9 cellular contexts compared by ENCODE assay signal in genomic region chr2:42385225-42385624, GRCh38. TPM values are rescaled to one million over a fixed set of nuclear protein-coding genes. Genes with fewer than 3 reads are reported as not detected.
DNase-seq lines count a peak whose midpoint lies in the region; ATAC-seq and TF ChIP-seq lines count a peak whose summit lies in the region.
"Had no signal": no experiment of that assay in that cellular context is flagged by ENCODE, and none has a peak within 500 bp of the region (broad histone marks: within the 10 kb centered on the region; RNA-seq: fewer than 3 reads in every experiment).

No MANE protein-coding gene starts in this region.

- DNase-seq in left ventricle myocardium superior (no peak), right cardiac atrium (no peak), SK-N-DZ (ENCODE audit: low spot score) (peak; percentile 57), foreskin keratinocyte (no peak), upper lobe of right lung (no peak)
- DNase-seq in effector memory CD4-positive, alpha-beta T cell, result no peak

- H3K4me3 ChIP-seq in right cardiac atrium (ENCODE audit: low read length) (no peak overlapping the region), upper lobe of right lung (no peak overlapping the region)
- H3K4me3 ChIP-seq in effector memory CD4-positive, alpha-beta T cell (ENCODE audit: insufficient read depth, low read depth, low read length, poor library complexity, severe bottlenecking), result no peak overlapping the region
- H3K4me3 ChIP-seq: SK-N-MC had no signal

- H3K27me3 ChIP-seq in right cardiac atrium (ENCODE audit: control insufficient read depth, insufficient read depth), result no peaks in the 10 kb centered on the region
- H3K27me3 ChIP-seq in foreskin keratinocyte, result peaks cover 2% of the 10 kb centered on the region
- H3K27me3 ChIP-seq in upper lobe of right lung, result no peaks in the 10 kb centered on the region
- H3K27me3 ChIP-seq in effector memory CD4-positive, alpha-beta T cell (replicated peaks; ENCODE audit: control insufficient read depth, insufficient read depth, low read length, poor library complexity, severe bottlenecking), result no peaks in the 10 kb centered on the region

- H3K4me1 ChIP-seq in right cardiac atrium (ENCODE audit: control insufficient read depth, insufficient read depth, low read length), result no peaks in the 10 kb centered on the region
- no peaks in the 10 kb centered on the region for H3K4me1 ChIP-seq in foreskin keratinocyte
- no peaks in the 10 kb centered on the region for H3K4me1 ChIP-seq in upper lobe of right lung
- no peaks in the 10 kb centered on the region for H3K4me1 ChIP-seq in effector memory CD4-positive, alpha-beta T cell (ENCODE audit: control insufficient read depth, insufficient read depth, low read length, poor library complexity, severe bottlenecking)

- intact Hi-C loops in left ventricle myocardium superior (cut with micrococcal nuclease), result loop anchor here (10.0 kb wide), 1 partner anchor 830 kb away; no protein-coding TSS in a partner anchor
- intact Hi-C loops in right cardiac atrium (cut with DNase I), result no loop called here
- intact Hi-C loops in upper lobe of right lung (cut with DNase I), result no loop called here

- H3K36me3 ChIP-seq in upper lobe of right lung, result no peaks in the 10 kb centered on the region
- no peaks in the 10 kb centered on the region for H3K36me3 ChIP-seq in effector memory CD4-positive, alpha-beta T cell (ENCODE audit: control insufficient read depth, insufficient read depth, low read length)

- TF ChIP-seq CTCF in foreskin keratinocyte (conservative IDR thresholded peaks at IDR 0.05) (peak; percentile 36), upper lobe of right lung (IDR thresholded peaks at IDR 0.05) (no peak)

- 65% methylated on average over 7 of the region's 7 CpGs for WGBS in right cardiac atrium

- ATAC-seq in left ventricle myocardium superior (peak; percentile 38), right cardiac atrium (no peak), foreskin keratinocyte (no peak), upper lobe of right lung (peak; percentile 58), GM19455 (IDR thresholded peaks at IDR 0.05; ENCODE audit: unreplicated experiment) (no peak), HG02840 (IDR thresholded peaks at IDR 0.05; ENCODE audit: low FRiP score, unreplicated experiment) (no peak)

- H3K27ac ChIP-seq in right cardiac atrium (ENCODE audit: low read length) (no peak overlapping the region), foreskin keratinocyte (no peak overlapping the region), upper lobe of right lung (no peak overlapping the region)
- no peak overlapping the region for H3K27ac ChIP-seq in effector memory CD4-positive, alpha-beta T cell (ENCODE audit: insufficient read depth, low read length, poor library complexity, severe bottlenecking)
- H3K27ac ChIP-seq: SK-N-MC had no signal

- no peaks in the 10 kb centered on the region for H3K9me3 ChIP-seq in right cardiac atrium (ENCODE audit: control insufficient read depth, low read length)
- no peaks in the 10 kb centered on the region for H3K9me3 ChIP-seq in upper lobe of right lung
- no peaks in the 10 kb centered on the region for H3K9me3 ChIP-seq in effector memory CD4-positive, alpha-beta T cell (ENCODE audit: control insufficient read depth, low read length)

RNA-seq across cellular contexts. Expression of gene COX7A2L, which starts 24.2 kb away (rescaled TPM):
- total RNA-seq in left ventricle myocardium superior (98.4 TPM), right cardiac atrium (100 to 1,000 TPM in 3 of 4 donors, 10 to 100 TPM in 1; 96.1 to 128 (median 108) TPM), foreskin keratinocyte (107 and 119 TPM in 2 replicates), upper lobe of right lung (80.7 TPM)
- polyA plus RNA-seq in right cardiac atrium (114 TPM), foreskin keratinocyte (116 and 118 TPM in 2 replicates)
- polyA plus RNA-seq in SK-N-DZ (2014; cell fraction: cytosol; rRNA removed), result 209 and 225 TPM in 2 replicates
- polyA plus RNA-seq in SK-N-DZ (2014; cell fraction: nucleus; rRNA removed), result 111 and 136 TPM in 2 replicates

Comparison
In these comparisons a context has a peak if more than half of its experiments do, and no peak if none do; other contexts are left out.
1. ATAC-seq: peak in left ventricle myocardium superior (single experiment) and upper lobe of right lung (single experiment); none in right cardiac atrium (0 of 2), foreskin keratinocyte (single experiment), GM19455 (single experiment) and HG02840 (single experiment).